10 cellular contexts compared by ENCODE assay signal in the genomic region with DNA sequence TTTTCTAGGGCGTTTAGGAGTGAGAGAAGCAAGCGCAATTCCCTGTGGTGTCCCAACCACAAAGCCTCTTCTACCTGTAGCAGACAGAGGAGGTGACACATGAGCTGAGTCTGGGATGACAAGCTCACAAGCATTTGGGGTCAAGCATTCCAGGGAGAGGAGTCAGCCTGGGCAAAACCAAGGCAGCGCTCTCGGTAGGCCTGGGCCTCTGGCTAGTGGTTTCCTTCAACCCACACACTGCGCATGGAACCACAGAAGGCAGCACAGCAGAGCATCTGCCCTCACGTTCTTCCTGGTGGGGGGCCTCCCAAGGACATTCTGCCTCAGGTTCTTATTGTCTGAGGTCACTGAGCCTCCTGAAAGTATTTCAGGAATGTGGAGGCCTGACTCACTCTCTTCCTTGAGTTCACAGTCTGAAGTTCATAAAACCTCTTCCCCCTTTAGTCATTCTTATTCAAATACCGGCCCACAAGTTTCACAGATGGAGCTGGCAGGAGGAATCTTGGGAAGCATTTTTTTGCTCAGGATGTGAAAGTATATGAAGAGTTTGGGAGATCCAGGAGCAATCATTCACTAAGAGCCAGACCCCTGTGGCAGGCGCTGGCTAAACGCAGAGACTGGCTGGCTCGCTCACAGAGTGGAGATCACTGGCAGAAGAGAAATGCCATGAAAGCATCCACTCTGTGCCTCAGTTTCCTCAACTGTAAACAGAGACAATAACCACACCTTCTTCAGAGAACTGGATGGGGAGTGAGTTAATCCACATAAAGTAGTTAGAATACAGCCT. TPM values are rescaled to one million over a fixed set of nuclear protein-coding genes. Genes with fewer than 3 reads are reported as not detected.
DNase-seq lines count a peak whose midpoint lies in the region; ATAC-seq and TF ChIP-seq lines count a peak whose summit lies in the region.
"Had no signal": no experiment of that assay in that cellular context is flagged by ENCODE, and none has a peak within 500 bp of the region (broad histone marks: within the 10 kb centered on the region; RNA-seq: fewer than 3 reads in every experiment).

No MANE protein-coding gene starts in this region.

- H3K4me1 ChIP-seq in ACC112 (ENCODE audit: control insufficient read depth, insufficient read depth, low read length, unreplicated experiment) = peaks cover 62% of the 10 kb centered on the region

- TF ChIP-seq CTCF in MCF 10A (IDR thresholded peaks at IDR 0.05; ENCODE audit: unreplicated experiment) = no peak

- H3K27me3 ChIP-seq in ACC112 (ENCODE audit: insufficient read depth, low read length) = no peaks in the 10 kb centered on the region

- peak overlapping the region; percentile 65 for H3K27ac Mint-ChIP-seq in MCF 10A (ENCODE audit: low read depth, unreplicated experiment)
- H3K27ac Mint-ChIP-seq: CD4-positive, CD25-positive, alpha-beta regulatory T cell had no signal

- H3K27ac ChIP-seq in ACC112 (ENCODE audit: low read depth, low read length) = peak overlapping the region; percentile 99

- POLR2A ChIA-PET in MCF 10A (lab: Yijun Ruan, JAX) = interaction anchor here (0.7 to 1.7 kb wide), 6 partner anchors 16 to 243 kb away, joined by 3 to 10 read pairs (median 4); a partner anchor contains a TSS

- H3K4me3 ChIP-seq in ACC112 (ENCODE audit: low read depth, low read length) = peak overlapping the region; percentile 52; the same call in 1 of the 2 replicates

- no peaks in the 10 kb centered on the region for H3K9me3 Mint-ChIP-seq in MCF 10A (ENCODE audit: unreplicated experiment)

- H3K27me3 Mint-ChIP-seq in MCF 10A (ENCODE audit: insufficient read depth, unreplicated experiment) = no peaks in the 10 kb centered on the region
- H3K27me3 Mint-ChIP-seq: CD4-positive, CD25-positive, alpha-beta regulatory T cell had no signal

- H3K4me3 Mint-ChIP-seq in MCF 10A (ENCODE audit: unreplicated experiment) = peak overlapping the region; percentile 4
- H3K4me3 Mint-ChIP-seq: CD4-positive, CD25-positive, alpha-beta regulatory T cell had no signal

- no TSS peak for BruUV-seq in MCF 10A (replicated peaks; lab: Mats Ljungman, UMichigan)

- peak; percentile 71 for DNase-seq in HT-29 (ENCODE audit: low spot score)
- DNase-seq in MCF 10A (ENCODE audit: unreplicated experiment) = peak; percentile 91
- DNase-seq in islet precursor cell = peak; percentile 99
- no peak for DNase-seq in SIG-M5 (lab: John Stamatoyannopoulos, UW)
- DNase-seq: CD4-positive, CD25-positive, alpha-beta regulatory T cell; left cardiac atrium had no signal

- no peaks in the 10 kb centered on the region for H3K79me2 ChIP-seq in ACC112 (ENCODE audit: control insufficient read depth, insufficient read depth, low read length, unreplicated experiment)

- peaks cover 38% of the 10 kb centered on the region for H3K4me1 Mint-ChIP-seq in MCF 10A (ENCODE audit: insufficient read depth, unreplicated experiment)

- CTCF ChIA-PET in MCF 10A (lab: Yijun Ruan, JAX) = interaction anchor here (0.6 to 1.5 kb wide), 6 partner anchors 13 to 299 kb away, joined by 3 to 5 read pairs (median 4); no protein-coding TSS in a partner anchor

- H3K36me3 ChIP-seq in ACC112 (ENCODE audit: insufficient read depth, low read length) = peaks cover 3% of the 10 kb centered on the region; the same call in 1 of the 2 replicates

- intact Hi-C loops in MCF 10A (cut with micrococcal nuclease) = loop anchor here (1.0 kb wide), 2 partner anchors 23 to 27 kb away; a partner anchor contains a TSS

- ATAC-seq in GM21786 (IDR thresholded peaks at IDR 0.05; ENCODE audit: unreplicated experiment) (no peak), HG02759 (IDR thresholded peaks at IDR 0.05; ENCODE audit: unreplicated experiment) (no peak), HG02678 (IDR thresholded peaks at IDR 0.05; ENCODE audit: unreplicated experiment) (no peak)

- H3K36me3 Mint-ChIP-seq in MCF 10A (ENCODE audit: insufficient read depth, unreplicated experiment) = no peaks in the 10 kb centered on the region

- H2AFZ ChIP-seq in ACC112 (ENCODE audit: low read length, unreplicated experiment) = no peak overlapping the region

RNA-seq across cellular contexts. Expression of a gene that starts 26.8 kb away (rescaled TPM):
- total RNA-seq in HT-29 (2014; rRNA removed; shearing (Covaris generic)) = 2.1 and 2.4 TPM in 2 replicates
- total RNA-seq in MCF 10A (2022) = 37.3 and 90.2 TPM in 2 replicates
- total RNA-seq: CD4-positive, CD25-positive, alpha-beta regulatory T cell had no signal

Comparison
In these comparisons a context has a peak if more than half of its experiments do, and no peak if none do; other contexts are left out.
1. RNA of a gene that starts 26.8 kb away (total RNA-seq): 37.3 to 90.2 TPM in MCF 10A; 2.1 to 2.4 TPM in HT-29; every median in the first group is over 10 times any median in the second.